Comparison of ENCODE assay signal across 9 cellular contexts in genomic region chr14:60649815-60650381, GRCh38. TPM values are rescaled to one million over a fixed set of nuclear protein-coding genes. Genes with fewer than 3 reads are reported as not detected.
DNase-seq lines count a peak whose midpoint lies in the region; ATAC-seq and TF ChIP-seq lines count a peak whose summit lies in the region.
"Had no signal": no experiment of that assay in that cellular context is flagged by ENCODE, and none has a peak within 500 bp of the region (broad histone marks: within the 10 kb centered on the region; RNA-seq: fewer than 3 reads in every experiment).

No MANE protein-coding gene starts in this region.

- no peak overlapping the region for H3K27ac ChIP-seq in CD4-positive, alpha-beta memory T cell (ENCODE audit: low read depth, low read length)
- H3K27ac ChIP-seq: neutrophil had no signal

- H3K36me3 Mint-ChIP-seq in CD4-positive, alpha-beta memory T cell, result peaks cover 0 to 4% of the 10 kb centered on the region in 2 donors
- no peaks in the 10 kb centered on the region for H3K36me3 Mint-ChIP-seq in activated naive CD8-positive, alpha-beta T cell treated with anti-CD3 and anti-CD28 coated beads, Interleukin-2, amount 50 U/mL, for 24 hours (ENCODE audit: low read depth)
- H3K36me3 Mint-ChIP-seq in mesothelial cell of epicardium, result no peaks in the 10 kb centered on the region

- peaks cover 70% of the 10 kb centered on the region in 2 donors for H3K27me3 Mint-ChIP-seq in CD4-positive, alpha-beta memory T cell
- peaks cover 91% of the 10 kb centered on the region for H3K27me3 Mint-ChIP-seq in activated naive CD8-positive, alpha-beta T cell treated with anti-CD3 and anti-CD28 coated beads, Interleukin-2, amount 50 U/mL, for 24 hours
- peaks cover 100% of the 10 kb centered on the region for H3K27me3 Mint-ChIP-seq in mesothelial cell of epicardium (ENCODE audit: low read depth)

- TF ChIP-seq CTCF in mesothelial cell of epicardium (IDR thresholded peaks at IDR 0.05; ENCODE audit: unreplicated experiment), result no peak

- no peak overlapping the region for H3K4me3 ChIP-seq in CD4-positive, alpha-beta memory T cell (ENCODE audit: low read length in 2 of 2)

- H3K4me3 Mint-ChIP-seq in CD4-positive, alpha-beta memory T cell, result peak overlapping the region; percentile 11 to 84 (median 64)
- H3K4me3 Mint-ChIP-seq in activated naive CD8-positive, alpha-beta T cell treated with anti-CD3 and anti-CD28 coated beads, Interleukin-2, amount 50 U/mL, for 24 hours, result peak overlapping the region; percentile 33
- peak overlapping the region; percentile 56 for H3K4me3 Mint-ChIP-seq in mesothelial cell of epicardium

- peaks cover 0 to 9% (median 0%) of the 10 kb centered on the region in 8 donors for H3K9me3 Mint-ChIP-seq in CD4-positive, alpha-beta memory T cell
- no peaks in the 10 kb centered on the region for H3K9me3 Mint-ChIP-seq in activated naive CD8-positive, alpha-beta T cell treated with anti-CD3 and anti-CD28 coated beads, Interleukin-2, amount 50 U/mL, for 24 hours
- no peaks in the 10 kb centered on the region for H3K9me3 Mint-ChIP-seq in mesothelial cell of epicardium

- DNase-seq in CD4-positive, alpha-beta memory T cell, result no peak
- DNase-seq in LHCN-M2 (ENCODE audit: low read depth) (peak; percentile 91), mesothelial cell of epicardium (ENCODE audit: low spot score in 2 of 2, unreplicated experiment in 2 of 2) (no peak), cerebellum (ENCODE audit: low spot score) (no peak), epidermal melanocyte (ENCODE audit: insufficient read length, low spot score) (no peak)
- DNase-seq in activated naive CD8-positive, alpha-beta T cell treated with anti-CD3 and anti-CD28 coated beads, Interleukin-2, amount 50 U/mL, for 24 hours, result no peak
- no peak for DNase-seq in effector CD8-positive, alpha-beta T cell (lab: John Stamatoyannopoulos, UW)

- peaks cover 33 to 75% (median 49%) of the 10 kb centered on the region in 4 donors for H3K4me1 Mint-ChIP-seq in CD4-positive, alpha-beta memory T cell
- H3K4me1 Mint-ChIP-seq in activated naive CD8-positive, alpha-beta T cell treated with anti-CD3 and anti-CD28 coated beads, Interleukin-2, amount 50 U/mL, for 24 hours, result peaks cover 52% of the 10 kb centered on the region
- peaks cover 43% of the 10 kb centered on the region for H3K4me1 Mint-ChIP-seq in mesothelial cell of epicardium

- intact Hi-C loops in CD4-positive, alpha-beta memory T cell (cut with micrococcal nuclease), result no loop called here

- no peaks in the 10 kb centered on the region for H3K36me3 ChIP-seq in CD4-positive, alpha-beta memory T cell (ENCODE audit: insufficient read depth, low read length)
- H3K36me3 ChIP-seq: neutrophil had no signal

- CTCF ChIA-PET in CD4-positive, alpha-beta memory T cell (lab: Charles Lee; ENCODE audit: partially characterized antibody), result no interaction called here

- POLR2A ChIA-PET in CD4-positive, alpha-beta memory T cell (lab: Charles Lee; ENCODE audit: partially characterized antibody), result no interaction called here

- peaks cover 71% of the 10 kb centered on the region for H3K27me3 ChIP-seq in CD4-positive, alpha-beta memory T cell (ENCODE audit: insufficient read depth, low read length)

- ATAC-seq in activated naive CD8-positive, alpha-beta T cell treated with anti-CD3 and anti-CD28 coated beads, Interleukin-2, amount 50 U/mL, for 24 hours, result no peak
- ATAC-seq in HG02973 (IDR thresholded peaks at IDR 0.05; ENCODE audit: unreplicated experiment), result no peak

- peak overlapping the region in 1 of 7 donors; percentile 2 for H3K27ac Mint-ChIP-seq in CD4-positive, alpha-beta memory T cell
- no peak overlapping the region for H3K27ac Mint-ChIP-seq in activated naive CD8-positive, alpha-beta T cell treated with anti-CD3 and anti-CD28 coated beads, Interleukin-2, amount 50 U/mL, for 24 hours
- no peak overlapping the region for H3K27ac Mint-ChIP-seq in mesothelial cell of epicardium

- H3K4me1 ChIP-seq in CD4-positive, alpha-beta memory T cell (ENCODE audit: insufficient read depth, low read length), result peaks cover 47% of the 10 kb centered on the region

- no peaks in the 10 kb centered on the region for H3K9me3 ChIP-seq in CD4-positive, alpha-beta memory T cell (ENCODE audit: control insufficient read depth in 1 of 2, low read length in 2 of 2)
- H3K9me3 ChIP-seq: neutrophil had no signal

RNA-seq across cellular contexts. Expression of gene SIX1, which starts 0.6 kb away (rescaled TPM):
- total RNA-seq in CD4-positive, alpha-beta memory T cell, result not detected
- not detected for polyA plus RNA-seq in CD4-positive, alpha-beta memory T cell
- total RNA-seq in LHCN-M2 (2014; rRNA removed) (156 and 183 TPM in 2 replicates), mesothelial cell of epicardium (0.16 to 0.47 TPM (median 0.24 TPM) in 3 replicates), cerebellum (0.36 TPM)
- polyA plus RNA-seq in LHCN-M2 (2012), result 68.4 TPM

Comparison
In these comparisons a context has a peak if more than half of its experiments do, and no peak if none do; other contexts are left out.
1. RNA of gene SIX1, which starts 0.6 kb away (total RNA-seq): 156 to 183 TPM in LHCN-M2; 0.16 to 0.47 TPM in mesothelial cell of epicardium, 0.36 TPM in cerebellum (single experiment) and not detected in CD4-positive, alpha-beta memory T cell; every median in the first group is over 100 times any median in the second.
2. Peak in every context shown above with its lines, with median percentiles within 50 percentile points of each other: H3K4me3 Mint-ChIP-seq.